In genomic region chrX:74922922-74923321, GRCh38 we compare ENCODE assay signal across 12 cellular contexts. TPM values are rescaled to one million over a fixed set of nuclear protein-coding genes. Genes with fewer than 3 reads are reported as not detected.
DNase-seq lines count a peak whose midpoint lies in the region; ATAC-seq and TF ChIP-seq lines count a peak whose summit lies in the region.
"Had no signal": no experiment of that assay in that cellular context is flagged by ENCODE, and none has a peak within 500 bp of the region (broad histone marks: within the 10 kb centered on the region; RNA-seq: fewer than 3 reads in every experiment).

No MANE protein-coding gene starts in this region.

- no peak for TF ChIP-seq POLR2A in esophagus squamous epithelium (IDR thresholded peaks at IDR 0.05)

- no peaks in the 10 kb centered on the region for H3K36me3 ChIP-seq in esophagus squamous epithelium

- H3K4me3 ChIP-seq in esophagus squamous epithelium, result no peak overlapping the region
- H3K4me3 ChIP-seq: lung had no signal

- peaks cover 0 to 13% (median 0%) of the 10 kb centered on the region in 3 donors for H3K4me1 ChIP-seq in esophagus squamous epithelium

- CTCF ChIA-PET in activated B cell treated with CpG ODN at 0.5 μM for 24 hours (lab: Charles Lee), result no interaction called here
- CTCF ChIA-PET in activated CD4-positive, alpha-beta memory T cell treated with anti-CD3 and anti-CD28 coated beads for 36 hours (lab: Charles Lee), result no interaction called here

- 62 to 82% methylated on average over 4 of the region's 4 CpGs for WGBS in esophagus squamous epithelium, 2 donors

- H3K27me3 Mint-ChIP-seq in activated B cell treated with CpG ODN at 0.5 μM for 24 hours, result peaks cover 5% of the 10 kb centered on the region
- H3K27me3 Mint-ChIP-seq in activated CD4-positive, alpha-beta memory T cell treated with anti-CD3 and anti-CD28 coated beads for 36 hours, result peaks cover 8% of the 10 kb centered on the region

- no peak for TF ChIP-seq CTCF in activated B cell treated with CpG ODN at 0.5 μM for 24 hours (IDR thresholded peaks at IDR 0.05)
- no peak for TF ChIP-seq CTCF in esophagus squamous epithelium (IDR thresholded peaks at IDR 0.05)

- peaks cover 25% of the 10 kb centered on the region for H3K4me1 Mint-ChIP-seq in activated B cell treated with CpG ODN at 0.5 μM for 24 hours
- peaks cover 8% of the 10 kb centered on the region for H3K4me1 Mint-ChIP-seq in activated CD4-positive, alpha-beta memory T cell treated with anti-CD3 and anti-CD28 coated beads for 36 hours (ENCODE audit: low read depth)

- ATAC-seq in GM18520 (IDR thresholded peaks at IDR 0.05; ENCODE audit: unreplicated experiment) (peak; percentile 78), GM21529 (IDR thresholded peaks at IDR 0.05; ENCODE audit: unreplicated experiment) (peak; percentile 71), HG03196 (IDR thresholded peaks at IDR 0.05; ENCODE audit: unreplicated experiment) (peak; percentile 67), activated B cell treated with CpG ODN at 0.5 μM for 24 hours (ENCODE audit: low read depth) (peak; percentile 28), SK-N-SH treated with all-trans-retinoic acid at 6 μM for 48 hours (no peak)
- ATAC-seq: esophagus mucosa had no signal

- POLR2A ChIA-PET in activated B cell treated with CpG ODN at 0.5 μM for 24 hours (lab: Charles Lee), result no interaction called here
- POLR2A ChIA-PET in activated CD4-positive, alpha-beta memory T cell treated with anti-CD3 and anti-CD28 coated beads for 36 hours (lab: Charles Lee), result no interaction called here

- H3K27me3 ChIP-seq in esophagus squamous epithelium, result peaks cover 0 to 7% (median 0%) of the 10 kb centered on the region in 4 donors

- no peak overlapping the region for H3K27ac ChIP-seq in esophagus squamous epithelium

- no peak overlapping the region for H3K4me3 Mint-ChIP-seq in activated B cell treated with CpG ODN at 0.5 μM for 24 hours
- no peak overlapping the region for H3K4me3 Mint-ChIP-seq in activated CD4-positive, alpha-beta memory T cell treated with anti-CD3 and anti-CD28 coated beads for 36 hours

- H3K9me3 Mint-ChIP-seq in activated B cell treated with CpG ODN at 0.5 μM for 24 hours, result no peaks in the 10 kb centered on the region
- no peaks in the 10 kb centered on the region for H3K9me3 Mint-ChIP-seq in activated CD4-positive, alpha-beta memory T cell treated with anti-CD3 and anti-CD28 coated beads for 36 hours

- no peaks in the 10 kb centered on the region for H3K9me3 ChIP-seq in esophagus squamous epithelium

- no peaks in the 10 kb centered on the region for H3K36me3 Mint-ChIP-seq in activated B cell treated with CpG ODN at 0.5 μM for 24 hours (ENCODE audit: low read depth)
- no peaks in the 10 kb centered on the region for H3K36me3 Mint-ChIP-seq in activated CD4-positive, alpha-beta memory T cell treated with anti-CD3 and anti-CD28 coated beads for 36 hours

- no peak overlapping the region for H3K27ac Mint-ChIP-seq in activated B cell treated with CpG ODN at 0.5 μM for 24 hours
- no peak overlapping the region for H3K27ac Mint-ChIP-seq in activated CD4-positive, alpha-beta memory T cell treated with anti-CD3 and anti-CD28 coated beads for 36 hours

- DNase-seq in activated B cell treated with CpG ODN at 0.5 μM for 24 hours (no peak), esophagus squamous epithelium (lab: John Stamatoyannopoulos, UW) (no peak)
- DNase-seq in activated CD4-positive, alpha-beta memory T cell treated with anti-CD3 and anti-CD28 coated beads for 36 hours, result no peak
- DNase-seq in activated CD8-positive, alpha-beta memory T cell treated with anti-CD3 and anti-CD28 coated beads for 24 hours, result no peak
- DNase-seq: activated naive CD4-positive, alpha-beta T cell treated with anti-CD3 and anti-CD28 coated beads, Interleukin-2, amount 50 U/mL, for 16 hours; stimulated activated naive CD4-positive, alpha-beta T cell had no signal

- intact Hi-C loops in activated B cell treated with CpG ODN at 0.5 μM for 24 hours (cut with micrococcal nuclease), result loop anchor here (5.0 to 10.0 kb wide), 2 partner anchors 232 to 311 kb away; partner anchors contain the start of genes ABCB7 and RLIM
- intact Hi-C loops in activated CD4-positive, alpha-beta memory T cell treated with anti-CD3 and anti-CD28 coated beads for 36 hours (cut with micrococcal nuclease), result no loop called here
- intact Hi-C loops in esophagus squamous epithelium (cut with DNase I), result no loop called here

TF ChIP-seq in SK-N-SH treated with all-trans-retinoic acid at 6 μM for 48 hours, 23 proteins besides CTCF, POLR2A, EP300 and RAD21:
- TF ChIP-seq ZNF70 (CRISPR knock-in tag; IDR thresholded peaks at IDR 0.05), result no peak
- no peak for TF ChIP-seq ZNF8 (CRISPR knock-in tag; IDR thresholded peaks at IDR 0.05)
- TF ChIP-seq OSR1 (CRISPR knock-in tag; IDR thresholded peaks at IDR 0.05), result no peak
- TF ChIP-seq TCF4 (CRISPR knock-in tag; IDR thresholded peaks at IDR 0.05; ENCODE audit: borderline replicate concordance), result no peak

RNA-seq across cellular contexts. Expression of gene NEXMIF, which starts 2.3 kb away (rescaled TPM):
- total RNA-seq in activated B cell treated with CpG ODN at 0.5 μM for 24 hours (0.53 and 1.4 TPM in 2 replicates), esophagus squamous epithelium (1 to 10 TPM in 1 of 4 donors, under 1 TPM in 3; 0.09 to 1.5 (median 0.32) TPM)
- under 1 TPM; 0.33 to 0.70 TPM for total RNA-seq in activated CD4-positive, alpha-beta memory T cell treated with anti-CD3 and anti-CD28 coated beads for 36 hours
